In genomic region chr2:106337963-106338515, GRCh38 we compare ENCODE assay signal across 30 cellular contexts.
"Had no signal": no experiment of that assay in that cellular context is flagged by ENCODE, and none has a peak within 500 bp of the region (broad histone marks: within the 10 kb centered on the region; RNA-seq: fewer than 3 reads in every experiment).

No MANE protein-coding gene starts in this region.

- H3K4me3 ChIP-seq: adrenal gland, body of pancreas, colonic mucosa, esophagus squamous epithelium, left ventricle myocardium inferior, lung, neural progenitor cell, uterus had no signal

- H3K27ac ChIP-seq: adrenal gland, body of pancreas, colonic mucosa, epithelial cell of prostate, esophagus squamous epithelium, left ventricle myocardium inferior, neural progenitor cell, uterus, VCaP had no signal

- H3K4me1 ChIP-seq: body of pancreas, neural progenitor cell, uterus had no signal

- DNase-seq: activated CD4-positive, alpha-beta memory T cell treated with anti-CD3 and anti-CD28 coated beads for 36 hours; activated CD4-positive, alpha-beta T cell treated with anti-CD3 and anti-CD28 coated beads for 48 hours; activated CD8-positive, alpha-beta memory T cell treated with anti-CD3 and anti-CD28 coated beads, Interleukin-2, amount 50 U/mL, for 4 hours; activated effector memory CD4-positive, alpha-beta T cell treated with anti-CD3 and anti-CD28 coated beads, Interleukin-2, amount 50 U/mL, for 16 hours; activated naive CD4-positive, alpha-beta T cell treated with anti-CD3 and anti-CD28 coated beads for 36 hours; activated naive CD8-positive, alpha-beta T cell treated with anti-CD3 and anti-CD28 coated beads for 36 hours; activated T-cell treated with anti-CD3 and anti-CD28 coated beads, Interleukin-2, amount 50 U/mL, for 1 hour; adrenal gland; aorta; body of pancreas; cerebellar nuclear complex; colonic mucosa; effector CD8-positive, alpha-beta T cell; esophagus squamous epithelium; foreskin melanocyte; left ventricle myocardium inferior; mesendoderm; right cardiac atrium; stimulated activated CD4-positive, alpha-beta T cell treated with anti-CD3 and anti-CD28 coated beads, Interleukin-4, amount 100 ng/mL, for 1 hour; stimulated activated naive CD8-positive, alpha-beta T cell treated with anti-CD3 and anti-CD28 coated beads, Interleukin-15, Interleukin-2, amounts not matched to agents 100 U/mL and 50 U/mL, for 24 hours; uterus had no signal

- H3K4me2 ChIP-seq: neural progenitor cell had no signal

- H3K36me3 ChIP-seq: adrenal gland, colonic mucosa, esophagus squamous epithelium, left ventricle myocardium inferior, neural progenitor cell, uterus had no signal

- H3K4me3 Mint-ChIP-seq: activated CD4-positive, alpha-beta memory T cell treated with anti-CD3 and anti-CD28 coated beads for 36 hours; activated naive CD4-positive, alpha-beta T cell treated with anti-CD3 and anti-CD28 coated beads for 36 hours; activated naive CD8-positive, alpha-beta T cell treated with anti-CD3 and anti-CD28 coated beads for 36 hours; activated T-helper 1 cell treated with anti-CD3 and anti-CD28 coated beads, Interleukin-12 subunit alpha, Interleukin-12 subunit beta, Interleukin-2, Interleukin-4 antibody, amounts not matched to agents 30 ng/mL and 10 ng/mL and 1 ng/mL, durations not matched to agents 14 hours and 24 hours and 36 hours; neural progenitor cell; type B pancreatic cell had no signal

- FAIRE-seq: endometrium, islet of Langerhans had no signal

- H2AFZ ChIP-seq: neural progenitor cell had no signal

- H3K27ac Mint-ChIP-seq: activated CD4-positive, alpha-beta memory T cell treated with anti-CD3 and anti-CD28 coated beads for 36 hours; activated naive CD4-positive, alpha-beta T cell treated with anti-CD3 and anti-CD28 coated beads for 36 hours; activated naive CD8-positive, alpha-beta T cell treated with anti-CD3 and anti-CD28 coated beads for 36 hours; activated T-helper 1 cell treated with anti-CD3 and anti-CD28 coated beads, Interleukin-12 subunit alpha, Interleukin-12 subunit beta, Interleukin-2, Interleukin-4 antibody, amounts not matched to agents 30 ng/mL and 10 ng/mL and 1 ng/mL, durations not matched to agents 14 hours and 24 hours and 36 hours; neural progenitor cell; type B pancreatic cell had no signal

- H3K9ac ChIP-seq: neural progenitor cell had no signal

- H3K4me1 Mint-ChIP-seq: activated naive CD8-positive, alpha-beta T cell treated with anti-CD3 and anti-CD28 coated beads for 36 hours had no signal

- H3K9me3 Mint-ChIP-seq: activated naive CD4-positive, alpha-beta T cell treated with anti-CD3 and anti-CD28 coated beads for 36 hours; activated T-helper 1 cell treated with anti-CD3 and anti-CD28 coated beads, Interleukin-12 subunit alpha, Interleukin-12 subunit beta, Interleukin-2, Interleukin-4 antibody, amounts not matched to agents 30 ng/mL and 10 ng/mL and 1 ng/mL, durations not matched to agents 14 hours and 24 hours and 36 hours had no signal

- H3K27me3 Mint-ChIP-seq: activated naive CD8-positive, alpha-beta T cell treated with anti-CD3 and anti-CD28 coated beads for 36 hours; type B pancreatic cell had no signal

- H3K27me3 ChIP-seq: adrenal gland, body of pancreas, colonic mucosa, esophagus squamous epithelium, neural progenitor cell, uterus had no signal

- H3K36me3 Mint-ChIP-seq: activated CD4-positive, alpha-beta memory T cell treated with anti-CD3 and anti-CD28 coated beads for 36 hours; activated naive CD8-positive, alpha-beta T cell treated with anti-CD3 and anti-CD28 coated beads for 36 hours; neural progenitor cell; type B pancreatic cell had no signal

- H3K9me3 ChIP-seq: adrenal gland, body of pancreas, colonic mucosa, esophagus squamous epithelium, left ventricle myocardium inferior, uterus had no signal

- ATAC-seq: activated CD4-positive, CD25-positive, alpha-beta regulatory T cell treated with anti-CD3 and anti-CD28 coated beads, Interleukin-2, amount 50 U/mL, for 24 hours; body of pancreas; right cardiac atrium; stimulated activated naive CD8-positive, alpha-beta T cell treated with anti-CD3 and anti-CD28 coated beads, Interleukin-15, Interleukin-2, amounts not matched to agents 100 U/mL and 50 U/mL, for 24 hours had no signal
